ENCODE assay signal across 8 cellular contexts in the genomic region with DNA sequence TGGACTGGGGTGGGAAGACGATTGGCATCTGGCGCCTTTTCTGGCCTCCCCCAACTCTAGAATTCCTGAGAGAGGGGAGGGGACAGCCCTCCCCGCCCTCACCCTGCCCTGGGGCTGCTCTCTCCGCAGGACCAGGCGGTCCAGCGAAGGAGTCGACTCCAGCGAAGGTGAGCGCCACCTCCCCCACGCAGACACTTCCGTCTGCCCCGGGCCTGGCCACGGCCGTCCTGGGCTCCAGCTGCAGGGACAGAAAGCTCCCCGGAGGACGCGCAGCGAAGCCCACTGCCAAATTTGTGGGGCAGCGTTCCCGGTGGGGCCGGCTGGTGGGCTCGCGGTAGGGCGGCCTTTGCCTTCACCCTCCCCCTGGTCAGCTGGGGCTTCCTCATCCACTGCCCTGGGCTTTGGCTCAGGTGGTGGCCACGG. TPM values are rescaled to one million over a fixed set of nuclear protein-coding genes. Genes with fewer than 3 reads are reported as not detected.
DNase-seq lines count a peak whose midpoint lies in the region; ATAC-seq, FAIRE-seq and TF ChIP-seq lines count a peak whose summit lies in the region.

No MANE protein-coding gene starts in this region.

- TF ChIP-seq CTCF in astrocyte of the cerebellum (IDR thresholded peaks at IDR 0.05; ENCODE audit: low read depth, low read length, missing control alignments): no peak

- H3K9me3 Mint-ChIP-seq in activated T-cell treated with anti-CD3 and anti-CD28 coated beads, Interleukin-2, amount 50 U/mL, for 24 hours: no peaks in the 10 kb centered on the region

- H3K36me3 Mint-ChIP-seq in activated T-cell treated with anti-CD3 and anti-CD28 coated beads, Interleukin-2, amount 50 U/mL, for 24 hours (ENCODE audit: low read depth): peaks cover 34% of the 10 kb centered on the region

- H3K4me1 ChIP-seq in subcutaneous abdominal adipose tissue (ENCODE audit: control insufficient read depth in 5 of 5, insufficient read depth in 5 of 5, low read length in 5 of 5): peaks cover 2 to 38% (median 27%) of the 10 kb centered on the region in 5 donors

- no peak overlapping the region for H3K27ac Mint-ChIP-seq in activated T-cell treated with anti-CD3 and anti-CD28 coated beads, Interleukin-2, amount 50 U/mL, for 24 hours

- no peaks in the 10 kb centered on the region for H3K27me3 ChIP-seq in subcutaneous abdominal adipose tissue (ENCODE audit: control insufficient read depth in 5 of 5, insufficient read depth in 4 of 5, low read length in 5 of 5)

- H3K4me1 Mint-ChIP-seq in activated T-cell treated with anti-CD3 and anti-CD28 coated beads, Interleukin-2, amount 50 U/mL, for 24 hours (ENCODE audit: low read depth): peaks cover 15% of the 10 kb centered on the region

- FAIRE-seq in GM12892 (lab: Jason Lieb, UNC): no peak

- peaks cover 0 to 55% (median 48%) of the 10 kb centered on the region in 5 donors for H3K36me3 ChIP-seq in subcutaneous abdominal adipose tissue (ENCODE audit: control insufficient read depth in 5 of 5, insufficient read depth in 5 of 5, low read length in 5 of 5)

- peak; percentile 59 for DNase-seq in activated T-cell treated with anti-CD3 and anti-CD28 coated beads, Interleukin-2, amount 50 U/mL, for 24 hours
- no peak for DNase-seq in activated T-cell treated with anti-CD3 and anti-CD28 coated beads for 4 hours
- DNase-seq in astrocyte of the cerebellum (ENCODE audit: low read depth): no peak
- peak; percentile 87 for DNase-seq in islet precursor cell
- no peak for DNase-seq in NCI-H345 (lab: John Stamatoyannopoulos, UW)
- no peak for DNase-seq in GM12892 (ENCODE audit: insufficient read length)

- H3K27ac ChIP-seq in subcutaneous abdominal adipose tissue (ENCODE audit: low read depth, low read length): no peak overlapping the region

- H3K4me3 ChIP-seq in astrocyte of the cerebellum (ENCODE audit: low read depth, low read length) (peak overlapping the region; percentile 77), subcutaneous abdominal adipose tissue (ENCODE audit: low read depth in 1 of 5, low read length in 5 of 5) (peak overlapping the region in 4 of 5 donors; percentile 67 to 86 (median 83))

- peak overlapping the region in 4 of 5 donors; percentile 70 to 82 (median 77) for H3K9ac ChIP-seq in subcutaneous abdominal adipose tissue (ENCODE audit: low read length in 5 of 5)

- ATAC-seq in HG02763 (IDR thresholded peaks at IDR 0.05; ENCODE audit: unreplicated experiment): no peak

- in situ Hi-C loops in astrocyte of the cerebellum (cut with HindIII; ENCODE audit: low sequenced_read_pairs): no loop called here

- no peaks in the 10 kb centered on the region for H3K27me3 Mint-ChIP-seq in activated T-cell treated with anti-CD3 and anti-CD28 coated beads, Interleukin-2, amount 50 U/mL, for 24 hours

- no peaks in the 10 kb centered on the region for H3K9me3 ChIP-seq in subcutaneous abdominal adipose tissue (ENCODE audit: control insufficient read depth in 5 of 5, low read length in 5 of 5)

- peak overlapping the region; percentile 66 for H3K4me3 Mint-ChIP-seq in activated T-cell treated with anti-CD3 and anti-CD28 coated beads, Interleukin-2, amount 50 U/mL, for 24 hours

- no peak for TF ChIP-seq POLR2A in GM12892 (IDR thresholded peaks at IDR 0.05; ENCODE audit: low read depth, low read length)

RNA-seq across cellular contexts. Expression of a gene that starts 0.7 kb away (rescaled TPM):
- 0.30 TPM for polyA plus RNA-seq in GM12892 (2012; ENCODE audit: missing spikeins)

RNA-seq across cellular contexts. Expression of a gene that starts 14.9 kb away (rescaled TPM):
- 22.1 TPM for polyA plus RNA-seq in GM12892 (2012; ENCODE audit: missing spikeins)

RNA-seq across cellular contexts. Expression of a gene that starts 37.7 kb away (rescaled TPM):
- polyA plus RNA-seq in GM12892 (2012; ENCODE audit: missing spikeins): 131 TPM

RNA-seq across cellular contexts. Expression of a gene that starts 49.3 kb away (rescaled TPM):
- polyA plus RNA-seq in GM12892 (2012; ENCODE audit: missing spikeins): 75.6 TPM

Comparison
In these comparisons a context has a peak if more than half of its experiments do, and no peak if none do; other contexts are left out.
1. DNase-seq: peak in activated T-cell treated with anti-CD3 and anti-CD28 coated beads, Interleukin-2, amount 50 U/mL, for 24 hours (single experiment) and islet precursor cell (single experiment); none in activated T-cell treated with anti-CD3 and anti-CD28 coated beads for 4 hours (single experiment), astrocyte of the cerebellum (single experiment), NCI-H345 (single experiment) and GM12892 (single experiment).